In the genomic region with DNA sequence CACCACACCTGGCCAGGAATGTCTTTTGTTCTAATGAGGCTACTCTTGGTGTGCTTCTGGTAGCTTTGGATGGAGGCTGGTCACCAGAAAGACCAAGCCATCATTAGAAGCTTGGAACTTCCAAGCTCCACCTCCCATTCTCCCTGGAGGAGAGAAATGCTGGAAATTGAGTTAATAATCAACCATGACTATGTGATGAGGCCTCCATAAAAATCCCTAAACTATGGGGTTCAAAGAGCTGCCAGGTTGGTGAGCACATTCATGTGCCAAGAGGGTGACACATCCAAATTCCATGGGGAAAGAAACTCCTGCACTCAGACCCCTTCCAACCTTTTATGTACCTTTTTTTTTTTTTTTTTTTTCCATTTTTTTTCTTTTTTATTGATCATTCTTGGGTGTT, we compare ENCODE assay signal across 30 cellular contexts.
DNase-seq lines count a peak whose midpoint lies in the region; ATAC-seq, FAIRE-seq and TF ChIP-seq lines count a peak whose summit lies in the region.
"Had no signal": no experiment of that assay in that cellular context is flagged by ENCODE, and none has a peak within 500 bp of the region (broad histone marks: within the 10 kb centered on the region; RNA-seq: fewer than 3 reads in every experiment).

No MANE protein-coding gene starts in this region.

- no peak for TF ChIP-seq POLR2A in GM12891 (IDR thresholded peaks at IDR 0.05; ENCODE audit: low read depth, low read length)

- no peaks in the 10 kb centered on the region for H3K27me3 ChIP-seq in pancreas
- H3K27me3 ChIP-seq: BLaER1 treated with 17β-estradiol and CSF1 and Interleukin-3, amounts not matched to agents 10 nM and 100 nM; SJSA1 had no signal

- no peak overlapping the region for H3K4me3 ChIP-seq in pancreas
- H3K4me3 ChIP-seq: BLaER1 treated with 17β-estradiol and CSF1 and Interleukin-3, amounts not matched to agents 10 nM and 100 nM; GM12878; PC-9; SJSA1 had no signal

- in situ Hi-C loops in Caki2 (cut with HindIII; ENCODE audit: low pct_unique_long_range_greater_than_20kb, low sequenced_read_pairs) (no loop called here), GM13976 (cut with MboI; ENCODE audit: low sequenced_read_pairs, unreplicated experiment) (no loop called here)

- H3K27ac ChIP-seq in pancreas = peak overlapping the region in 1 of 4 donors; percentile 28
- H3K27ac ChIP-seq: BLaER1 treated with 17β-estradiol and CSF1 and Interleukin-3, amounts not matched to agents 10 nM and 100 nM; PC-9; SJSA1 had no signal

- intact Hi-C loops in pancreas (cut with DNase I) = no loop called here

- H3K4me3 Mint-ChIP-seq in stimulated activated memory B cell treated with anti-CD40 and anti-IgM and Interleukin-4, amounts not matched to agents 10 μg/mL and 1 μg/mL and 100 μg/mL, for 72 hours = no peak overlapping the region
- H3K4me3 Mint-ChIP-seq: CD4-positive, alpha-beta T cell had no signal

- H3K36me3 ChIP-seq in pancreas = no peaks in the 10 kb centered on the region
- H3K36me3 ChIP-seq: BLaER1 treated with 17β-estradiol and CSF1 and Interleukin-3, amounts not matched to agents 10 nM and 100 nM; SJSA1 had no signal

- peak in 3 of 4 donors; percentile 48 to 59 (median 58) for ATAC-seq in pancreas
- ATAC-seq in stimulated activated memory B cell treated with anti-CD40 and anti-IgM and Interleukin-4, amounts not matched to agents 10 μg/mL and 1 μg/mL and 100 μg/mL, for 72 hours = no peak
- ATAC-seq: GM12878, HepG2 had no signal

- DNase-seq in Caki2 (ENCODE audit: low read depth) (peak; percentile 19), SW480 (ENCODE audit: low spot score) (peak; percentile 44), kidney glomerular epithelial cell (lab: John Stamatoyannopoulos, UW) (peak; percentile 84), pancreas (no peak), GM12891 (ENCODE audit: insufficient read length, low spot score) (no peak), GM13976 (ENCODE audit: low spot score) (no peak)
- DNase-seq in stimulated activated CD4-positive, alpha-beta T cell treated with anti-CD3 and anti-CD28 coated beads, Interleukin-4, amount 100 ng/mL, for 1 hour = no peak
- DNase-seq: AML-193; CD4-positive, alpha-beta T cell; COR-L47; GDM1; Karpas-422; MV-4-11; NCI-H1105 treated with DMSO at 0.1 percent for 48 hours; NCI-H146; NCI-H1930; NCI-H446; NCI-H524 treated with DMSO at 0.1 percent for 48 hours; NCI-H82; NK-92 treated with Interleukin-12 subunit alpha and Interleukin-12 subunit beta, amount 100 ng/mL, for 24 hours; PC-9; Right ventricle myocardium superior; RPMI8226 had no signal

- no peak for FAIRE-seq in pancreas (lab: Jason Lieb, UNC)
- no peak for FAIRE-seq in GM12891 (lab: Jason Lieb, UNC)
- FAIRE-seq: GM12878, GM19239, H54, HepG2 had no signal

- H3K4me1 Mint-ChIP-seq in stimulated activated memory B cell treated with anti-CD40 and anti-IgM and Interleukin-4, amounts not matched to agents 10 μg/mL and 1 μg/mL and 100 μg/mL, for 72 hours = no peaks in the 10 kb centered on the region

- no peaks in the 10 kb centered on the region for H3K9me3 ChIP-seq in pancreas
- H3K9me3 ChIP-seq: SJSA1 had no signal

- H3K27me3 Mint-ChIP-seq in stimulated activated memory B cell treated with anti-CD40 and anti-IgM and Interleukin-4, amounts not matched to agents 10 μg/mL and 1 μg/mL and 100 μg/mL, for 72 hours = no peaks in the 10 kb centered on the region

- no peak for TF ChIP-seq CTCF in pancreas (IDR thresholded peaks at IDR 0.05)
- TF ChIP-seq CTCF in GM13976 (IDR thresholded peaks at IDR 0.05; ENCODE audit: borderline replicate concordance, control extremely low read depth, extremely low read depth, insufficient read depth, missing control alignments) = no peak

- H3K27ac Mint-ChIP-seq in stimulated activated memory B cell treated with anti-CD40 and anti-IgM and Interleukin-4, amounts not matched to agents 10 μg/mL and 1 μg/mL and 100 μg/mL, for 72 hours = no peak overlapping the region
- H3K27ac Mint-ChIP-seq: CD4-positive, alpha-beta T cell had no signal

- no peaks in the 10 kb centered on the region for H3K36me3 Mint-ChIP-seq in stimulated activated memory B cell treated with anti-CD40 and anti-IgM and Interleukin-4, amounts not matched to agents 10 μg/mL and 1 μg/mL and 100 μg/mL, for 72 hours

- no peaks in the 10 kb centered on the region for H3K4me1 ChIP-seq in pancreas
- H3K4me1 ChIP-seq: BLaER1 treated with 17β-estradiol and CSF1 and Interleukin-3, amounts not matched to agents 10 nM and 100 nM; SJSA1 had no signal

- peaks cover 3% of the 10 kb centered on the region for H3K9me3 Mint-ChIP-seq in stimulated activated memory B cell treated with anti-CD40 and anti-IgM and Interleukin-4, amounts not matched to agents 10 μg/mL and 1 μg/mL and 100 μg/mL, for 72 hours
- H3K9me3 Mint-ChIP-seq: CD4-positive, alpha-beta T cell had no signal

TF ChIP-seq in GM12891, 5 proteins besides CTCF, POLR2A, EP300 and RAD21:
- TF ChIP-seq SPI1 (IDR thresholded peaks at IDR 0.05; ENCODE audit: low read depth, low read length) = no peak
- no peak for TF ChIP-seq POU2F2 (IDR thresholded peaks at IDR 0.05; ENCODE audit: low read depth, low read length)
- no peak for TF ChIP-seq TAF1 (IDR thresholded peaks at IDR 0.05; ENCODE audit: low read depth, low read length)
- TF ChIP-seq POLR2AphosphoS5 (IDR thresholded peaks at IDR 0.05; ENCODE audit: low read depth, low read length) = no peak
- TF ChIP-seq PAX5 (IDR thresholded peaks at IDR 0.05; ENCODE audit: insufficient read depth, low read length, severe bottlenecking) = no peak

Comparison
In these comparisons a context has a peak if more than half of its experiments do, and no peak if none do; other contexts are left out.
1. DNase-seq: peak in Caki2 (single experiment), SW480 (single experiment) and kidney glomerular epithelial cell (single experiment); none in pancreas (0 of 6), GM12891 (single experiment), stimulated activated CD4-positive, alpha-beta T cell treated with anti-CD3 and anti-CD28 coated beads, Interleukin-4, amount 100 ng/mL, for 1 hour (single experiment) and GM13976 (single experiment).